20 cellular contexts compared by ENCODE assay signal in the genomic region with DNA sequence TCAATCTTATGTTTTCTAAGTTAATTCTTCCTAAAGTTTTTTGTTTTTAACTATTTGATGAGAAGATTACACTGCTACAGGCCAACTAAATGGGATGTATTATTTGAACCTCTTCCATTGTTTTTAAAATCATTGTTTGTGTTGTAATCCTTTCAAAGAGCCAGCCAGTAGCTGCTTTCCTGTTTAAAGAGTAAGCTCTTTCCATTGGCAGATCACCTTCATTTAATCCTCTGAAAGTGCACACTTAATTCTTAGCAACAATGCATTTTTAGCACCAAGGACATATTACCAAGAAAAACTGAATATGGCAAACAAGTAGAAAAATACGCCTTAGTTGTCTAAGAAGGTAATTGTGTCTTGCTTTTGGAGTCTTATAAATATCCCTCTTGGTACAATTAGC. TPM values are rescaled to one million over a fixed set of nuclear protein-coding genes. Genes with fewer than 3 reads are reported as not detected.
DNase-seq lines count a peak whose midpoint lies in the region; ATAC-seq, FAIRE-seq and TF ChIP-seq lines count a peak whose summit lies in the region.
"Had no signal": no experiment of that assay in that cellular context is flagged by ENCODE, and none has a peak within 500 bp of the region (broad histone marks: within the 10 kb centered on the region; RNA-seq: fewer than 3 reads in every experiment).

No MANE protein-coding gene starts in this region.

- POLR2A ChIA-PET in endothelial cell of umbilical vein (lab: Charles Lee): no interaction called here

- H3K9ac ChIP-seq in endothelial cell of umbilical vein (replicated peaks; ENCODE audit: extremely low read depth, insufficient read depth, low read length): no peak overlapping the region

- ATAC-seq in Right ventricle myocardium inferior (no peak), sciatic nerve (no peak)
- ATAC-seq: body of pancreas, HepG2, mucosa of descending colon had no signal

- CTCF ChIA-PET in endothelial cell of umbilical vein (lab: Charles Lee): interaction anchor here (1.0 to 1.8 kb wide), 5 partner anchors 8 to 54 kb away, joined by 3 to 7 read pairs (median 4); a partner anchor contains a TSS

- H2AFZ ChIP-seq in endothelial cell of umbilical vein (ENCODE audit: low read depth, low read length): no peak overlapping the region

- no peaks in the 10 kb centered on the region for H3K79me2 ChIP-seq in endothelial cell of umbilical vein (ENCODE audit: control insufficient read depth, insufficient read depth, low read length)

- H4K20me1 ChIP-seq in endothelial cell of umbilical vein (replicated peaks; ENCODE audit: control insufficient read depth, extremely low read depth, insufficient read depth, low read length): no peaks in the 10 kb centered on the region

- DNase-seq in left ventricle myocardium inferior: no peak
- no peak for DNase-seq in Right ventricle myocardium inferior (ENCODE audit: missing footprints)
- DNase-seq in NCI-H1930 (lab: John Stamatoyannopoulos, UW): peak; percentile 38 to 43
- peak; percentile 71 for DNase-seq in endothelial cell of umbilical vein (ENCODE audit: low read depth, low spot score)
- no peak for DNase-seq in NCI-H226
- no peak for DNase-seq in GM20000 (ENCODE audit: low spot score)
- no peak for DNase-seq in sciatic nerve (ENCODE audit: low spot score)
- DNase-seq: activated CD8-positive, alpha-beta memory T cell treated with anti-CD3 and anti-CD28 coated beads for 24 hours; activated gamma-delta T cell treated with Interleukin-2 at 50 U/mL for 16 hours; activated T-cell treated with anti-CD3 and anti-CD28 coated beads, Interleukin-2, amount 50 U/mL, for 24 hours; body of pancreas; EL; mucosa of descending colon; NCI-H1048; stimulated activated CD4-positive, alpha-beta T cell treated with anti-CD3 and anti-CD28 coated beads, Interleukin-15, amount 100 ng/mL, for 24 hours; thyroid gland had no signal

- FAIRE-seq in endothelial cell of umbilical vein (lab: Jason Lieb, UNC): no peak
- FAIRE-seq: HepG2 had no signal

- H3K4me2 ChIP-seq in endothelial cell of umbilical vein (ENCODE audit: insufficient read depth, low read length): no peak overlapping the region

- no peaks in the 10 kb centered on the region for H3K9me1 ChIP-seq in endothelial cell of umbilical vein (replicated peaks; ENCODE audit: control insufficient read depth, extremely low read depth, insufficient read depth, low read length)

- H3K27me3 ChIP-seq in left ventricle myocardium inferior (ENCODE audit: low read depth): no peaks in the 10 kb centered on the region
- no peaks in the 10 kb centered on the region for H3K27me3 ChIP-seq in endothelial cell of umbilical vein (ENCODE audit: control insufficient read depth in 2 of 2, insufficient read depth in 2 of 2, low read length in 2 of 2)
- H3K27me3 ChIP-seq: body of pancreas, thyroid gland had no signal

- H3K4me3 ChIP-seq in left ventricle myocardium inferior (no peak overlapping the region), endothelial cell of umbilical vein (replicated peaks in 1 of 3; ENCODE audit: insufficient read depth in 1 of 3, low read depth in 1 of 3, low read length in 3 of 3) (no peak overlapping the region)
- H3K4me3 ChIP-seq: body of pancreas, HAP-1, mucosa of descending colon, thyroid gland had no signal

- TF ChIP-seq POLR2A in endothelial cell of umbilical vein (IDR thresholded peaks at IDR 0.05; ENCODE audit: low read depth, low read length): no peak

- peak overlapping the region; percentile 79 for H3K27ac ChIP-seq in left ventricle myocardium inferior (replicated peaks)
- no peak overlapping the region for H3K27ac ChIP-seq in endothelial cell of umbilical vein (ENCODE audit: insufficient read depth, low read depth, low read length)
- H3K27ac ChIP-seq: HL-60, thyroid gland had no signal

- peaks cover 7% of the 10 kb centered on the region for H3K9me3 ChIP-seq in left ventricle myocardium inferior (replicated peaks)
- no peaks in the 10 kb centered on the region for H3K9me3 ChIP-seq in endothelial cell of umbilical vein (replicated peaks; ENCODE audit: control insufficient read depth, insufficient read depth, low read length)
- H3K9me3 ChIP-seq: body of pancreas, HAP-1, mucosa of descending colon, thyroid gland had no signal

- BruUV-seq in endothelial cell of umbilical vein (replicated peaks; lab: Mats Ljungman, UMichigan): no TSS peak

- H3K4me1 ChIP-seq in left ventricle myocardium inferior: peaks cover 72% of the 10 kb centered on the region
- H3K4me1 ChIP-seq in endothelial cell of umbilical vein (ENCODE audit: control insufficient read depth, extremely low read depth, insufficient read depth, low read length): peaks cover 28% of the 10 kb centered on the region

- dilution Hi-C loops in endothelial cell of umbilical vein (cut with MboI; ENCODE audit: extremely low pct_ligation_motif_present, low sequenced_read_pairs): no loop called here

- intact Hi-C loops in left ventricle myocardium inferior (cut with micrococcal nuclease): no loop called here
- intact Hi-C loops in Right ventricle myocardium inferior (cut with DNase I): no loop called here
- intact Hi-C loops in endothelial cell of umbilical vein (cut with micrococcal nuclease): loop anchor here (1.0 kb wide), 1 partner anchor 8 kb away; no protein-coding TSS in a partner anchor
- intact Hi-C loops in sciatic nerve (cut with DNase I): no loop called here

- H3K36me3 ChIP-seq in left ventricle myocardium inferior: no peaks in the 10 kb centered on the region
- peaks cover 0 to 4% of the 10 kb centered on the region in 2 experiments for H3K36me3 ChIP-seq in endothelial cell of umbilical vein (ENCODE audit: control insufficient read depth in 2 of 2, extremely low read depth in 1 of 2, insufficient read depth in 2 of 2, low read length in 2 of 2)
- H3K36me3 ChIP-seq: HAP-1, thyroid gland had no signal

- TF ChIP-seq CTCF in left ventricle myocardium inferior (IDR thresholded peaks at IDR 0.05; ENCODE audit: borderline replicate concordance) (no peak), endothelial cell of umbilical vein (IDR thresholded peaks at IDR 0.05; ENCODE audit: extremely low read depth in 1 of 2, insufficient read depth in 1 of 2, low read depth in 1 of 2, low read length in 2 of 2) (no peak), GM20000 (IDR thresholded peaks at IDR 0.05; ENCODE audit: extremely low read depth, missing control alignments) (no peak)

TF ChIP-seq in endothelial cell of umbilical vein, 7 proteins besides CTCF, POLR2A, EP300 and RAD21:
- TF ChIP-seq EZH2 (IDR thresholded peaks at IDR 0.05; ENCODE audit: borderline replicate concordance, low read depth, low read length, severe bottlenecking) (no peak), FOS (IDR thresholded peaks at IDR 0.05; ENCODE audit: borderline replicate concordance, insufficient read depth, low read length) (no peak), POLR2AphosphoS5 (IDR thresholded peaks at IDR 0.05; ENCODE audit: insufficient read depth, low read depth, low read length) (no peak), JUN (IDR thresholded peaks at IDR 0.05; ENCODE audit: borderline replicate concordance, insufficient read depth, insufficient read length, low read depth) (no peak), MYC (IDR thresholded peaks at IDR 0.05; ENCODE audit: low read depth, low read length) (no peak), GATA2 (IDR thresholded peaks at IDR 0.05; ENCODE audit: insufficient read depth, insufficient read length, low read depth, low read length) (no peak)
- TF ChIP-seq, protein P1, sequence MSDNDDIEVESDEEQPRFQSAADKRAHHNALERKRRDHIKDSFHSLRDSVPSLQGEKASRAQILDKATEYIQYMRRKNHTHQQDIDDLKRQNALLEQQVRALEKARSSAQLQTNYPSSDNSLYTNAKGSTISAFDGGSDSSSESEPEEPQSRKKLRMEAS (IDR thresholded peaks at IDR 0.05; ENCODE audit: insufficient read depth, insufficient read length): no peak

RNA-seq across cellular contexts. Expression of a gene that starts 54.0 kb away (rescaled TPM):
- 38.0 TPM for total RNA-seq in left ventricle myocardium inferior
- 40.1 TPM for total RNA-seq in Right ventricle myocardium inferior
- total RNA-seq in endothelial cell of umbilical vein: 26.3 and 26.5 TPM in 2 replicates
- 8.1 and 10.0 TPM in 2 replicates for polyA plus RNA-seq in endothelial cell of umbilical vein
- 6.5 and 7.9 TPM in 2 replicates for polyA plus RNA-seq in endothelial cell of umbilical vein (2011; cell fraction: cytosol; rRNA removed)
- 26.3 and 33.4 TPM in 2 replicates for polyA plus RNA-seq in endothelial cell of umbilical vein (2011; cell fraction: nucleus; rRNA removed)
- polyA plus RNA-seq in endothelial cell of umbilical vein (2012): 6.4 and 7.9 TPM in 2 replicates
- 28.1 and 34.9 TPM in 2 replicates for polyA minus RNA-seq in endothelial cell of umbilical vein
- polyA minus RNA-seq in endothelial cell of umbilical vein (2011; cell fraction: cytosol; rRNA and poly(A)+ RNA removed): 10.3 TPM
- polyA minus RNA-seq in endothelial cell of umbilical vein (2011; cell fraction: nucleus; rRNA and poly(A)+ RNA removed): 49.7 and 53.7 TPM in 2 replicates
- 18.0 TPM for total RNA-seq in sciatic nerve
- total RNA-seq: T-helper 1 cell treated with Interleukin-12 subunit alpha and Interleukin-12 subunit beta and Interleukin-4 antibody, amounts not matched to agents 30 ng/mL and 1 ng/mL, for 36 hours had no signal

Comparison
In these comparisons a context has a peak if more than half of its experiments do, and no peak if none do; other contexts are left out.
1. DNase-seq: peak in NCI-H1930 (2 of 2) and endothelial cell of umbilical vein (single experiment); none in left ventricle myocardium inferior (single experiment), Right ventricle myocardium inferior (single experiment), NCI-H226 (single experiment), GM20000 (single experiment) and sciatic nerve (single experiment).